ENCODE assay signal across 14 cellular contexts in the genomic region with DNA sequence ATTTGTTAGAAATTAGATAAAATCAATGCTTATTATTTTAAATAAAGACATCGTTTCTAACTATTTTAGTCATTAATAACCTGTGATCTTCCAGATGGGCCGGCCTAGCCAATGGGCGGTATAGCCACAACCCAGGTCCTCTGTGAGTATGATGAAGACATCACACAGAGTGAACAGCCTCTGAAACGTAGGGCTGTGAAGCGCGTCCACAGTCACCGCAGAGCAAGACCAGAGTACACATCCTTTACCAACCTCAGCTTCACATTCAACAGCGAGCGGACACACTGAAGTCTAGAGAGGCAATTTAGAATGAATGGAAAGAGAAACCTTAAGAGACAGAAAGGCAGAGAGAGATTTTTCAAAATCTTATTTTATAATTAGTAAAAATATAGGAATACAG.
A peak's percentile ranks its signal among the peaks of the same experiment; 100 is the strongest.
DNase-seq lines count a peak whose midpoint lies in the region; ATAC-seq, FAIRE-seq and TF ChIP-seq lines count a peak whose summit lies in the region.
"Had no signal": no experiment of that assay in that cellular context is flagged by ENCODE, and none has a peak within 500 bp of the region (broad histone marks: within the 10 kb centered on the region; RNA-seq: fewer than 3 reads in every experiment).

No MANE protein-coding gene starts in this region.

- SMC1A ChIA-PET in GM12878 (lab: Charles Lee; ENCODE audit: uncharacterized antibody, unreplicated experiment) = no interaction called here

- TF ChIP-seq POLR2A in GM12878 (IDR thresholded peaks at IDR 0.05; ENCODE audit: low read depth, low read length) = no peak

- BruUV-seq in GM12878 (replicated peaks; lab: Mats Ljungman, UMichigan) = no TSS peak

- no peaks in the 10 kb centered on the region for H3K36me3 ChIP-seq in GM12878 (ENCODE audit: control insufficient read depth in 2 of 2, insufficient read depth in 2 of 2, low read length in 1 of 2)
- no peaks in the 10 kb centered on the region for H3K36me3 ChIP-seq in HAP-1 (replicated peaks)
- H3K36me3 ChIP-seq: cardiac muscle cell had no signal

- POLR2A ChIA-PET in GM12878 (lab: Charles Lee) = no interaction called here

- H3K27ac ChIP-seq in GM12878 (ENCODE audit: control insufficient read depth, insufficient read depth) = no peak overlapping the region
- H3K27ac ChIP-seq: cardiac muscle cell had no signal

- H3K79me2 ChIP-seq in GM12878 (ENCODE audit: control insufficient read depth, insufficient read depth, low read length) = no peaks in the 10 kb centered on the region

- CTCF ChIA-PET in GM12878 (lab: Yijun Ruan, JAX) = no interaction called here

- intact Hi-C loops in GM12878 (cut with micrococcal nuclease; ENCODE audit: unreplicated experiment) = loop anchor here (10.0 kb wide), 1 partner anchor 297 kb away; no protein-coding TSS in a partner anchor

- no peak for TF ChIP-seq EP300 in GM12878 (IDR thresholded peaks at IDR 0.05; ENCODE audit: borderline replicate concordance in 1 of 2, control insufficient read depth in 1 of 2, low read depth in 2 of 2, low read length in 2 of 2)

- no peak overlapping the region for H3K9ac ChIP-seq in GM12878 (ENCODE audit: control insufficient read depth, insufficient read depth, low read length)

- H4K20me1 ChIP-seq in GM12878 (ENCODE audit: control insufficient read depth, insufficient read depth) = no peaks in the 10 kb centered on the region

- no peaks in the 10 kb centered on the region; a peak in 1 of 4 replicates for H3K27me3 ChIP-seq in GM12878 (replicated peaks in 1 of 2; ENCODE audit: control insufficient read depth in 2 of 2, insufficient read depth in 2 of 2, low read length in 1 of 2)
- no peaks in the 10 kb centered on the region for H3K27me3 ChIP-seq in HAP-1 (ENCODE audit: low read depth)
- H3K27me3 ChIP-seq: cardiac muscle cell had no signal

- H3K4me2 ChIP-seq in GM12878 (ENCODE audit: control insufficient read depth, insufficient read depth) = no peak overlapping the region

- TF ChIP-seq CTCF in GM12878 (IDR thresholded peaks at IDR 0.05 in 2 of 3, conservative IDR thresholded peaks at IDR 0.05 in 1 of 3; ENCODE audit: control insufficient read depth in 2 of 3, extremely low read depth in 1 of 3, insufficient read depth in 1 of 3, low read depth in 3 of 3, low read length in 3 of 3) = no peak

- no peak overlapping the region for H3K4me3 ChIP-seq in GM12878
- H3K4me3 ChIP-seq in HAP-1 = no peak overlapping the region
- H3K4me3 ChIP-seq: cardiac muscle cell had no signal

- RAD21 ChIA-PET in GM12878 (lab: Charles Lee; ENCODE audit: unreplicated experiment) = no interaction called here

- ATAC-seq in GM18519 (IDR thresholded peaks at IDR 0.05; ENCODE audit: low FRiP score, unreplicated experiment) (peak; percentile 96), GM21390 (IDR thresholded peaks at IDR 0.05; ENCODE audit: unreplicated experiment) (peak; percentile 97), HG03039 (IDR thresholded peaks at IDR 0.05; ENCODE audit: unreplicated experiment) (peak; percentile 64), GM12878 (peak; percentile 90)
- ATAC-seq: sciatic nerve had no signal

- DNase-seq in GM12878 (ENCODE audit: low read depth, low spot score) (peak; percentile 28), DMS79 treated with DMSO at 0.1 percent for 48 hours (lab: John Stamatoyannopoulos, UW) (no peak), HuH-7.5 (ENCODE audit: low spot score) (no peak), HAP-1 (ENCODE audit: low spot score in 2 of 2) (no peak), T-helper 1 cell (no peak)
- DNase-seq: activated T-cell treated with anti-CD3 and anti-CD28 coated beads, Interleukin-2, amount 50 U/mL, for 48 hours; CD4-positive, CD25-positive, alpha-beta regulatory T cell had no signal

- H2AFZ ChIP-seq in GM12878 (ENCODE audit: control insufficient read depth, low read depth, low read length) = no peak overlapping the region

- FAIRE-seq in GM12878 (lab: Jason Lieb, UNC) = peak; percentile 56
- FAIRE-seq: RCC 7860, TTC549 had no signal

- WGBS in GM12878 (ENCODE audit: insufficient coverage, insufficient replicate concordance, low lambda C conversion rate, missing lambda C conversion rate) = 31% methylated on average over 9 of the region's 9 CpGs

- no peak for TF ChIP-seq RAD21 in GM12878 (IDR thresholded peaks at IDR 0.05; ENCODE audit: insufficient read depth, low read depth, low read length)

- H3K9me3 ChIP-seq in GM12878 (replicated peaks; ENCODE audit: control insufficient read depth, insufficient read depth, low read length) = no peaks in the 10 kb centered on the region
- H3K9me3 ChIP-seq in HAP-1 = no peaks in the 10 kb centered on the region

- H3K4me1 ChIP-seq in GM12878 (ENCODE audit: control insufficient read depth, insufficient read depth, low read length) (peaks cover 9% of the 10 kb centered on the region; the same call in 1 of the 2 replicates), HAP-1 (no peaks in the 10 kb centered on the region)

- in situ Hi-C loops in GM12878 (cut with MboI) = no loop called here
- in situ Hi-C loops in HAP-1 (cut with MboI; ENCODE audit: low sequenced_read_pairs) = no loop called here

TF ChIP-seq in GM12878, 131 proteins besides CTCF, POLR2A, EP300 and RAD21:
- TF ChIP-seq USF1 (IDR thresholded peaks at IDR 0.05; ENCODE audit: borderline replicate concordance, extremely low read length, insufficient read depth, low read depth, low read length) = no peak
- 0 out of 2 replicates have a peak, but pooled peaks have one; percentile 20 for TF ChIP-seq PAX5 (IDR thresholded peaks at IDR 0.05; ENCODE audit: borderline replicate concordance, low read depth, low read length)
- TF ChIP-seq BHLHE40 (IDR thresholded peaks at IDR 0.05; ENCODE audit: borderline replicate concordance in 1 of 2, low read depth in 2 of 2, low read length in 1 of 2) = no peak
- TF ChIP-seq RUNX3 (IDR thresholded peaks at IDR 0.05; ENCODE audit: low read length) = peak; percentile 36; the same call in 1 of the 2 replicates
- TF ChIP-seq, protein P1, sequence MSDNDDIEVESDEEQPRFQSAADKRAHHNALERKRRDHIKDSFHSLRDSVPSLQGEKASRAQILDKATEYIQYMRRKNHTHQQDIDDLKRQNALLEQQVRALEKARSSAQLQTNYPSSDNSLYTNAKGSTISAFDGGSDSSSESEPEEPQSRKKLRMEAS (IDR thresholded peaks at IDR 0.05; ENCODE audit: low read depth, low read length) = no peak
- no peak for TF ChIP-seq E2F8 (IDR thresholded peaks at IDR 0.05; ENCODE audit: low read depth, partially characterized antibody)
- no peak for TF ChIP-seq POLR2AphosphoS2 (IDR thresholded peaks at IDR 0.05; ENCODE audit: low read depth, low read length)
